ENCODE assay signal across 8 cellular contexts in the genomic region with DNA sequence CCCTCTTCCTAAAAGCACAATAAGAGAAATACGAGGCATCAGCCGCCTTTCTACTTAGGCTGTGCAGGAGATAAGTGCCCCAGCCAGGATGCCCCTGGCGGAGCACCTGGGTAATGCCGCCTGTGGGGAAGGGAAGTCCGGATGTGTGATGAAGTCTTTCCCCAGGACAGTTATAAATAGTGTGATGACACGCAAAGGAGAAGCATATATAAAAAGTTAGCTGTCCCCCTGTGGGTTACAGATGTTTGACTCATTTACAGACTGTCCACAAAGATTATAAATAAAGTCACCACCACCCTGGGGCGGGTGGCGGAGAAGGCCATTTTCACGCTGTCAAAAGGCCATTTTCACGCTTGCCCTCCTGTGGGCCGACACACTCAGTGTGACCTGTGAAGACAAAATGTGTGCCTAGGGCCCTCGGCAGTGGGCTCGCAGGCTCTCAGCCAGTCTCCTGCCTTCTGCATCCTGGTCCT. TPM values are rescaled to one million over a fixed set of nuclear protein-coding genes. Genes with fewer than 3 reads are reported as not detected.
DNase-seq lines count a peak whose midpoint lies in the region; ATAC-seq and TF ChIP-seq lines count a peak whose summit lies in the region.

No MANE protein-coding gene starts in this region.

- peaks cover 2% of the 10 kb centered on the region for H3K4me1 Mint-ChIP-seq in CD8-positive, alpha-beta T cell (ENCODE audit: low read depth)
- peaks cover 20% of the 10 kb centered on the region for H3K4me1 Mint-ChIP-seq in activated CD4-positive, alpha-beta T cell treated with anti-CD3 and anti-CD28 coated beads, Interleukin-2, amount 10 ng/mL, durations not matched to agents 24 days and 14 days

- H3K27ac Mint-ChIP-seq in CD8-positive, alpha-beta T cell: no peak overlapping the region
- peak overlapping the region; percentile 8 for H3K27ac Mint-ChIP-seq in activated CD4-positive, alpha-beta T cell treated with anti-CD3 and anti-CD28 coated beads, Interleukin-2, amount 10 ng/mL, durations not matched to agents 24 days and 14 days

- peaks cover 11% of the 10 kb centered on the region for H3K27me3 Mint-ChIP-seq in CD8-positive, alpha-beta T cell (ENCODE audit: low read depth)
- H3K27me3 Mint-ChIP-seq in activated CD4-positive, alpha-beta T cell treated with anti-CD3 and anti-CD28 coated beads, Interleukin-2, amount 10 ng/mL, durations not matched to agents 24 days and 14 days: peaks cover 17% of the 10 kb centered on the region

- no peak for TF ChIP-seq POLR2A in suprapubic skin (IDR thresholded peaks at IDR 0.05)

- 66 to 74% methylated on average over 13 of the region's 13 CpGs for WGBS in heart right ventricle, 2 donors
- 73% methylated on average over 13 of the region's 13 CpGs for WGBS in suprapubic skin

- TF ChIP-seq EP300 in suprapubic skin (IDR thresholded peaks at IDR 0.05): no peak

- H3K27me3 ChIP-seq in CD8-positive, alpha-beta T cell (ENCODE audit: insufficient read depth, low read length): no peaks in the 10 kb centered on the region
- H3K27me3 ChIP-seq in heart right ventricle (peaks cover 0 to 13% (median 0%) of the 10 kb centered on the region in 7 donors), suprapubic skin (peaks cover 22% of the 10 kb centered on the region)

- H3K36me3 ChIP-seq in CD8-positive, alpha-beta T cell (ENCODE audit: insufficient read depth, low read length): no peaks in the 10 kb centered on the region
- no peaks in the 10 kb centered on the region for H3K36me3 ChIP-seq in heart right ventricle
- H3K36me3 ChIP-seq in suprapubic skin: no peaks in the 10 kb centered on the region

- no peaks in the 10 kb centered on the region for H3K9me3 ChIP-seq in CD8-positive, alpha-beta T cell (ENCODE audit: low read length)
- H3K9me3 ChIP-seq in heart right ventricle (no peaks in the 10 kb centered on the region), suprapubic skin (no peaks in the 10 kb centered on the region)

- CTCF ChIA-PET in CD8-positive, alpha-beta T cell (lab: Charles Lee): interaction anchor here (1.2 to 2.7 kb wide), 3 partner anchors 9 to 194 kb away, joined by 4 to 6 read pairs (median 5); no protein-coding TSS in a partner anchor

- intact Hi-C loops in CD8-positive, alpha-beta T cell (cut with DNase I, micrococcal nuclease): no loop called here
- intact Hi-C loops in activated CD4-positive, alpha-beta T cell treated with anti-CD3 and anti-CD28 coated beads, Interleukin-2, amount 10 ng/mL, durations not matched to agents 24 days and 14 days (cut with micrococcal nuclease): no loop called here
- intact Hi-C loops in heart right ventricle (cut with DNase I): loop anchor here in 1 of 10 donors (10.0 kb wide), 1 partner anchor 89 kb away; no protein-coding TSS in a partner anchor

- peak in 1 of 7 experiments; percentile 33 for DNase-seq in CD8-positive, alpha-beta T cell
- DNase-seq in MV-4-11 (lab: John Stamatoyannopoulos, UW): peak; percentile 93
- peak; percentile 67 for DNase-seq in activated CD4-positive, alpha-beta T cell treated with anti-CD3 and anti-CD28 coated beads, Interleukin-2, amount 10 ng/mL, durations not matched to agents 24 days and 14 days
- DNase-seq in heart right ventricle: no peak
- no peak for DNase-seq in suprapubic skin (ENCODE audit: low spot score in 2 of 2)
- DNase-seq in activated CD4-positive, CD25-positive, alpha-beta regulatory T cell (lab: John Stamatoyannopoulos, UW): no peak

- TF ChIP-seq CTCF in CD8-positive, alpha-beta T cell (IDR thresholded peaks at IDR 0.05): no peak
- peak; percentile 28 to 65 (median 60) for TF ChIP-seq CTCF in heart right ventricle (IDR thresholded peaks at IDR 0.05)
- TF ChIP-seq CTCF in suprapubic skin (IDR thresholded peaks at IDR 0.05): peak; percentile 19 to 63

- no peaks in the 10 kb centered on the region for H3K4me1 ChIP-seq in CD8-positive, alpha-beta T cell (ENCODE audit: insufficient read depth, low read length)
- peaks cover 6 to 57% (median 28%) of the 10 kb centered on the region in 9 donors for H3K4me1 ChIP-seq in heart right ventricle
- peaks cover 20% of the 10 kb centered on the region for H3K4me1 ChIP-seq in suprapubic skin

- peak; percentile 42 for ATAC-seq in CD8-positive, alpha-beta T cell
- ATAC-seq in GM19043 (IDR thresholded peaks at IDR 0.05; ENCODE audit: low read depth, unreplicated experiment): peak; percentile 33
- peak in 4 of 8 donors; percentile 41 to 73 (median 46) for ATAC-seq in heart right ventricle
- ATAC-seq in HG03139 (IDR thresholded peaks at IDR 0.05; ENCODE audit: unreplicated experiment): no peak

- POLR2A ChIA-PET in CD8-positive, alpha-beta T cell (lab: Charles Lee): no interaction called here

- H3K9me3 Mint-ChIP-seq in CD8-positive, alpha-beta T cell: no peaks in the 10 kb centered on the region
- no peaks in the 10 kb centered on the region for H3K9me3 Mint-ChIP-seq in activated CD4-positive, alpha-beta T cell treated with anti-CD3 and anti-CD28 coated beads, Interleukin-2, amount 10 ng/mL, durations not matched to agents 24 days and 14 days

- no peak overlapping the region for H3K4me3 Mint-ChIP-seq in CD8-positive, alpha-beta T cell
- no peak overlapping the region for H3K4me3 Mint-ChIP-seq in activated CD4-positive, alpha-beta T cell treated with anti-CD3 and anti-CD28 coated beads, Interleukin-2, amount 10 ng/mL, durations not matched to agents 24 days and 14 days

- H3K4me3 ChIP-seq in CD8-positive, alpha-beta T cell (ENCODE audit: low read depth, low read length): no peak overlapping the region
- H3K4me3 ChIP-seq in heart right ventricle: no peak overlapping the region
- H3K4me3 ChIP-seq in suprapubic skin: no peak overlapping the region

- no peaks in the 10 kb centered on the region for H3K36me3 Mint-ChIP-seq in CD8-positive, alpha-beta T cell
- H3K36me3 Mint-ChIP-seq in activated CD4-positive, alpha-beta T cell treated with anti-CD3 and anti-CD28 coated beads, Interleukin-2, amount 10 ng/mL, durations not matched to agents 24 days and 14 days (ENCODE audit: low read depth): no peaks in the 10 kb centered on the region

- H3K27ac ChIP-seq in CD8-positive, alpha-beta T cell (ENCODE audit: low read depth, low read length): no peak overlapping the region
- H3K27ac ChIP-seq in heart right ventricle (no peak overlapping the region), suprapubic skin (no peak overlapping the region)

RNA-seq across cellular contexts. Expression of a gene that starts 6.3 kb away (rescaled TPM):
- under 1 TPM in 1 of 2 experiments, not detected in 1; 0.03 TPM for total RNA-seq in CD8-positive, alpha-beta T cell
- 0.35 and 0.54 TPM in 2 replicates for total RNA-seq in activated CD4-positive, alpha-beta T cell treated with anti-CD3 and anti-CD28 coated beads, Interleukin-2, amount 10 ng/mL, durations not matched to agents 24 days and 14 days
- total RNA-seq in heart right ventricle: 1 to 10 TPM in 9 of 10 donors, under 1 TPM in 1; 0.52 to 5.9 (median 2.7) TPM
- under 1 TPM; 0.17 to 0.59 TPM for polyA plus RNA-seq in heart right ventricle
- under 1 TPM; 0.30 to 0.72 (median 0.37) TPM for total RNA-seq in suprapubic skin

Comparison
In these comparisons a context has a peak if more than half of its experiments do, and no peak if none do; other contexts are left out.
1. DNase-seq: peak in MV-4-11 (single experiment) and activated CD4-positive, alpha-beta T cell treated with anti-CD3 and anti-CD28 coated beads, Interleukin-2, amount 10 ng/mL, durations not matched to agents 24 days and 14 days (single experiment); none in heart right ventricle (0 of 2), suprapubic skin (0 of 2) and activated CD4-positive, CD25-positive, alpha-beta regulatory T cell (0 of 4).